8 cellular contexts compared by ENCODE assay signal in the genomic region with DNA sequence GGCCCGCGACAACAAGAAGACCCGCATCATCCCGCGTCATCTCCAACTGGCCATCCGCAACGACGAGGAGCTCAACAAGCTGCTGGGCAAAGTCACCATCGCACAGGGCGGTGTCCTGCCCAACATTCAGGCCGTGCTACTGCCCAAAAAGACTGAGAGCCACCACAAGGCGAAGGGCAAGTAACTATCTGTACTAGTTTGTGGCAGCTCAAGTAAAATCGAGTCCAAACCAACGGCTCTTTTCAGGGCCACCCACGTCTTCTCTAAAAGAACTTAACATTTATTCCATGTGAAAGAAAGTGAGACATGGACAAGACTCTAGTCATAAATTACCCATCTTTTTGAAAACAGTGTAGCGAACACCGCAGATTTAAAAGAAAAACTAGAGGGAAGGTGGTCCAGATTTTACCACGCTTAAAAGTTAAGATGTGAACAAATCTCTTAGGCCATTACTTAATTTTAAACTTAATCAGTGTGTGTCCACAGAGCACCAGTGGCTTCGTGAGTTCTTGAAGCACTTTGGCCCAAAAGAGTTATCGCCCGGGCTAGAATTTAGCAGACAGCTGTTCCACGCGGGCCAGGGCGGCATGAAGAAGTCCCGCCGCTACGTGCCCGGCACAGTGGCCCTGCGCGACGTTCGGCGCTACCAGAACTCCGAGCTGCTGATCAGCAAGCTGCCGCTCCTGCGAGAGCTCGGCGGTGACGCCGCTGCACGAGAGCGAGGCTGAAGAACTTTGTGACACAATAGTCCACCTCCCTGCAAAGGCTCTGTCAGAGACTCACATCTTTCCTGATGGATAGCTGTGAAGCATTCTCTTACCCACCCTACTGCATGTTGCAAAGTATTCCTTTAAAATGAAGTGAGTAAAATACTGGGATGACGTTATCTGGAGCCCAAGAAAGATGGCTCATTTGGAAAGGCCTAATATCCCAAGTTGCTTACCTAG.
DNase-seq lines count a peak whose midpoint lies in the region.

No MANE protein-coding gene starts in this region.

- peaks cover 41% of the 10 kb centered on the region for H3K4me1 ChIP-seq in Karpas-422 (ENCODE audit: low read length)
- peaks cover 16% of the 10 kb centered on the region for H3K4me1 ChIP-seq in adipocyte (ENCODE audit: control insufficient read depth, insufficient read depth, low read length)
- H3K4me1 ChIP-seq in skeletal muscle satellite cell (ENCODE audit: control insufficient read depth, insufficient read depth, low read length), result peaks cover 21% of the 10 kb centered on the region

- H3K79me2 ChIP-seq in Karpas-422 (ENCODE audit: low read length), result no peaks in the 10 kb centered on the region

- H3K4me3 ChIP-seq in Karpas-422 (ENCODE audit: low read length) (peak overlapping the region; percentile 78), adipocyte (ENCODE audit: low read length) (peak overlapping the region; percentile 81), skeletal muscle satellite cell (ENCODE audit: low read length) (peak overlapping the region; percentile 77)

- no peaks in the 10 kb centered on the region for H3K9me3 ChIP-seq in Karpas-422 (ENCODE audit: low read length)
- H3K9me3 ChIP-seq in adipocyte (ENCODE audit: control insufficient read depth, low read length), result no peaks in the 10 kb centered on the region
- no peaks in the 10 kb centered on the region for H3K9me3 ChIP-seq in skeletal muscle satellite cell (replicated peaks; ENCODE audit: low read length)

- H3K27ac ChIP-seq in Karpas-422 (ENCODE audit: low read length), result peak overlapping the region; percentile 92

- H2AFZ ChIP-seq in Karpas-422 (ENCODE audit: low read length), result no peak overlapping the region

- H3K36me3 ChIP-seq in Karpas-422 (ENCODE audit: insufficient read depth, low read length), result 0 out of 2 replicates have a peak, but pooled peaks cover 5% of the 10 kb centered on the region
- peaks cover 12% of the 10 kb centered on the region for H3K36me3 ChIP-seq in adipocyte (ENCODE audit: control insufficient read depth, insufficient read depth, low read length, severe bottlenecking)
- peaks cover 5% of the 10 kb centered on the region for H3K36me3 ChIP-seq in skeletal muscle satellite cell (ENCODE audit: insufficient read depth, low read length)

- peak; percentile 71 for DNase-seq in NK-92 treated with Interleukin-12 subunit alpha and Interleukin-12 subunit beta, amount 100 ng/mL, for 24 hours (lab: John Stamatoyannopoulos, UW)
- DNase-seq in NK-92 (lab: John Stamatoyannopoulos, UW; ENCODE audit: unreplicated experiment) (no peak), Karpas-422 (peak; percentile 94), SKM-1 (lab: John Stamatoyannopoulos, UW; ENCODE audit: unreplicated experiment) (peak; percentile 58), adipocyte (ENCODE audit: low read depth) (peak; percentile 87), hepatic stellate cell (ENCODE audit: low spot score) (peak; percentile 63), DMS79 (lab: John Stamatoyannopoulos, UW) (no peak)

- H3K9me2 ChIP-seq in Karpas-422 (replicated peaks; ENCODE audit: insufficient read depth, low read length), result no peaks in the 10 kb centered on the region

- no peaks in the 10 kb centered on the region for H3K27me3 ChIP-seq in Karpas-422 (ENCODE audit: low read length)
- no peaks in the 10 kb centered on the region for H3K27me3 ChIP-seq in adipocyte (replicated peaks; ENCODE audit: control insufficient read depth, insufficient read depth, low read length)
- H3K27me3 ChIP-seq in skeletal muscle satellite cell (ENCODE audit: control insufficient read depth, insufficient read depth, low read length), result no peaks in the 10 kb centered on the region

- H3K9ac ChIP-seq in Karpas-422 (ENCODE audit: low read length) (peak overlapping the region; percentile 88), adipocyte (ENCODE audit: low read length) (peak overlapping the region; percentile 63), skeletal muscle satellite cell (ENCODE audit: low read depth, low read length) (peak overlapping the region; percentile 81)

- H4K20me1 ChIP-seq in Karpas-422 (ENCODE audit: insufficient read depth, low read depth, low read length), result no peaks in the 10 kb centered on the region

- H3K4me2 ChIP-seq in Karpas-422 (ENCODE audit: low read depth, low read length, poor library complexity, severe bottlenecking), result peak overlapping the region; percentile 85
- peak overlapping the region; percentile 88 for H3K4me2 ChIP-seq in skeletal muscle satellite cell (ENCODE audit: low read length)

Comparison
In these comparisons a context has a peak if more than half of its experiments do, and no peak if none do; other contexts are left out.
1. DNase-seq: peak in NK-92 treated with Interleukin-12 subunit alpha and Interleukin-12 subunit beta, amount 100 ng/mL, for 24 hours (single experiment), Karpas-422 (single experiment), SKM-1 (single experiment), adipocyte (single experiment) and hepatic stellate cell (single experiment); none in NK-92 (single experiment) and DMS79 (single experiment).
2. Peak in every context shown above with its lines, with median percentiles within 50 percentile points of each other: H3K4me3 ChIP-seq and H3K9ac ChIP-seq.